ENCODE assay signal across 1 cellular context in the genomic region with DNA sequence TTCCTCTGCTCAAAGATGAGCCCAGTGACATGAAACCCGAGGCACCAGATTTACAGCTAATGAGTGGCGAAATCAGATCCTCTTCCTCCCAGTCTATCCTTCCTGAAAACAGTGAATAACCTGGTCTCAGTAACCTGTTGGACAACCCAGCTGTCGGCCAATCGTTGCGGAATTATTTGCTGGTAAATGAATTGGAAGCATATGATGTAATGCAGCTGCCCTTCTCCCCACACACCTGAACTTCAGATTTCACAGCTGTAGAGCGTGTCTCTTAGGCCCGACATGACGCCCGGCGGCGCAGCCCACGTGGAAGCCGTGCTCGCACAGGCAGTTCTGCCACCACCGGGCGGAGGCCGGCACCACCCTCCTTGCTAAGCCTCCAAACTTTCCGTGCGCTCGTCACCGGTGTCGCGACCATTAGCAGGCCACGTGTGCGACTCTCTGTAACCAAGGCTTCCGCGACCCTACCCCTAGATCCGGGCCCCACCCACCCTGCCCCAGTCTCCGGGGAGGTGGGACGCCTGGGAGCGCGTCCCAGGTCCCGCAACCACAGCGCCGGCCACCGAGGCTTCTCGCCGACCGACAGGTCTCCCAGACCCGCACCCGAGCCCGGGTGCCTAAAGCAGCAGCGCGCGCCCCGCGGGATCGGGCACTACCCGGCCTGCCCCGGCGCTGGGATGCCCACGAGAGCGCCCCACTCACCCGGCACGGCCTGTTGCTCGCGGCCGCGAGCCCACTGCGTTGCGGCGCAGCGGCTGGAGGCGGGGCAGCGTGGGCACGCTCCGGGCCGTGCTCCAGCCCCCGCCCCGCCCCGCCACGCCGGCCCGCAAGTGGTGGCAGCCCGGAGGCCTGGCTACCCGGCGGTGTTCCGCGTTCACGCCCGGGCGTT.
TF ChIP-seq lines count a peak whose summit lies in the region.

Gene RIOX2, minus strand, starts transcription at position 753 of the 889 bp plus-strand sequence. CDS start 4,838 bp downstream, outside the sequence.

TF ChIP-seq in GM12878, 131 proteins besides CTCF, POLR2A, EP300 and RAD21 (continued from another document and continues in another):
- TF ChIP-seq, protein P1, sequence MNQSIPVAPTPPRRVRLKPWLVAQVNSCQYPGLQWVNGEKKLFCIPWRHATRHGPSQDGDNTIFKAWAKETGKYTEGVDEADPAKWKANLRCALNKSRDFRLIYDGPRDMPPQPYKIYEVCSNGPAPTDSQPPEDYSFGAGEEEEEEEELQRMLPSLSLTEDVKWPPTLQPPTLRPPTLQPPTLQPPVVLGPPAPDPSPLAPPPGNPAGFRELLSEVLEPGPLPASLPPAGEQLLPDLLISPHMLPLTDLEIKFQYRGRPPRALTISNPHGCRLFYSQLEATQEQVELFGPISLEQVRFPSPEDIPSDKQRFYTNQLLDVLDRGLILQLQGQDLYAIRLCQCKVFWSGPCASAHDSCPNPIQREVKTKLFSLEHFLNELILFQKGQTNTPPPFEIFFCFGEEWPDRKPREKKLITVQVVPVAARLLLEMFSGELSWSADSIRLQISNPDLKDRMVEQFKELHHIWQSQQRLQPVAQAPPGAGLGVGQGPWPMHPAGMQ (IDR thresholded peaks at IDR 0.05; ENCODE audit: borderline replicate concordance) = no peak
- TF ChIP-seq POLR2AphosphoS2 (IDR thresholded peaks at IDR 0.05; ENCODE audit: low read depth, low read length) = no peak
- TF ChIP-seq IKZF1 (conservative IDR thresholded peaks at IDR 0.05) = peak; percentile 59
- no peak for TF ChIP-seq STAT1 (conservative IDR thresholded peaks at IDR 0.05)
- TF ChIP-seq PBX3 (IDR thresholded peaks at IDR 0.05; ENCODE audit: insufficient replicate concordance, low read depth, low read length) = no peak
- TF ChIP-seq, protein P2, sequence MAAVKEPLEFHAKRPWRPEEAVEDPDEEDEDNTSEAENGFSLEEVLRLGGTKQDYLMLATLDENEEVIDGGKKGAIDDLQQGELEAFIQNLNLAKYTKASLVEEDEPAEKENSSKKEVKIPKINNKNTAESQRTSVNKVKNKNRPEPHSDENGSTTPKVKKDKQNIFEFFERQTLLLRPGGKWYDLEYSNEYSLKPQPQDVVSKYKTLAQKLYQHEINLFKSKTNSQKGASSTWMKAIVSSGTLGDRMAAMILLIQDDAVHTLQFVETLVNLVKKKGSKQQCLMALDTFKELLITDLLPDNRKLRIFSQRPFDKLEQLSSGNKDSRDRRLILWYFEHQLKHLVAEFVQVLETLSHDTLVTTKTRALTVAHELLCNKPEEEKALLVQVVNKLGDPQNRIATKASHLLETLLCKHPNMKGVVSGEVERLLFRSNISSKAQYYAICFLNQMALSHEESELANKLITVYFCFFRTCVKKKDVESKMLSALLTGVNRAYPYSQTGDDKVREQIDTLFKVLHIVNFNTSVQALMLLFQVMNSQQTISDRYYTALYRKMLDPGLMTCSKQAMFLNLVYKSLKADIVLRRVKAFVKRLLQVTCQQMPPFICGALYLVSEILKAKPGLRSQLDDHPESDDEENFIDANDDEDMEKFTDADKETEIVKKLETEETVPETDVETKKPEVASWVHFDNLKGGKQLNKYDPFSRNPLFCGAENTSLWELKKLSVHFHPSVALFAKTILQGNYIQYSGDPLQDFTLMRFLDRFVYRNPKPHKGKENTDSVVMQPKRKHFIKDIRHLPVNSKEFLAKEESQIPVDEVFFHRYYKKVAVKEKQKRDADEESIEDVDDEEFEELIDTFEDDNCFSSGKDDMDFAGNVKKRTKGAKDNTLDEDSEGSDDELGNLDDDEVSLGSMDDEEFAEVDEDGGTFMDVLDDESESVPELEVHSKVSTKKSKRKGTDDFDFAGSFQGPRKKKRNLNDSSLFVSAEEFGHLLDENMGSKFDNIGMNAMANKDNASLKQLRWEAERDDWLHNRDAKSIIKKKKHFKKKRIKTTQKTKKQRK (IDR thresholded peaks at IDR 0.05; ENCODE audit: low read depth, low read length) = no peak
- no peak for TF ChIP-seq KAT2A (conservative IDR thresholded peaks at IDR 0.05; ENCODE audit: control insufficient read depth, low read depth, low read length)
- TF ChIP-seq ZNF622 (IDR thresholded peaks at IDR 0.05) = no peak
- no peak for TF ChIP-seq ZBTB33 (IDR thresholded peaks at IDR 0.05)
- no peak; the same call in 1 of the 2 replicates for TF ChIP-seq POLR2AphosphoS5 (IDR thresholded peaks at IDR 0.05; ENCODE audit: low read length)
- TF ChIP-seq USF1 (IDR thresholded peaks at IDR 0.05; ENCODE audit: borderline replicate concordance, extremely low read length, insufficient read depth, low read depth, low read length) = peak; percentile 54
- peak; percentile 21; the same call in 1 of the 2 replicates for TF ChIP-seq RAD51 (IDR thresholded peaks at IDR 0.05)
- peak; percentile 53; the same call in 1 of the 2 replicates for TF ChIP-seq SMARCA5 (IDR thresholded peaks at IDR 0.05)
- 0 out of 2 replicates have a peak, but pooled peaks have one; percentile 35 for TF ChIP-seq BCLAF1 (IDR thresholded peaks at IDR 0.05)
- TF ChIP-seq BCL11A (IDR thresholded peaks at IDR 0.05; ENCODE audit: low read depth, low read length) = no peak
- TF ChIP-seq SPI1 (IDR thresholded peaks at IDR 0.05; ENCODE audit: borderline replicate concordance, insufficient read depth, low read depth, low read length) = no peak
- TF ChIP-seq, protein P3, sequence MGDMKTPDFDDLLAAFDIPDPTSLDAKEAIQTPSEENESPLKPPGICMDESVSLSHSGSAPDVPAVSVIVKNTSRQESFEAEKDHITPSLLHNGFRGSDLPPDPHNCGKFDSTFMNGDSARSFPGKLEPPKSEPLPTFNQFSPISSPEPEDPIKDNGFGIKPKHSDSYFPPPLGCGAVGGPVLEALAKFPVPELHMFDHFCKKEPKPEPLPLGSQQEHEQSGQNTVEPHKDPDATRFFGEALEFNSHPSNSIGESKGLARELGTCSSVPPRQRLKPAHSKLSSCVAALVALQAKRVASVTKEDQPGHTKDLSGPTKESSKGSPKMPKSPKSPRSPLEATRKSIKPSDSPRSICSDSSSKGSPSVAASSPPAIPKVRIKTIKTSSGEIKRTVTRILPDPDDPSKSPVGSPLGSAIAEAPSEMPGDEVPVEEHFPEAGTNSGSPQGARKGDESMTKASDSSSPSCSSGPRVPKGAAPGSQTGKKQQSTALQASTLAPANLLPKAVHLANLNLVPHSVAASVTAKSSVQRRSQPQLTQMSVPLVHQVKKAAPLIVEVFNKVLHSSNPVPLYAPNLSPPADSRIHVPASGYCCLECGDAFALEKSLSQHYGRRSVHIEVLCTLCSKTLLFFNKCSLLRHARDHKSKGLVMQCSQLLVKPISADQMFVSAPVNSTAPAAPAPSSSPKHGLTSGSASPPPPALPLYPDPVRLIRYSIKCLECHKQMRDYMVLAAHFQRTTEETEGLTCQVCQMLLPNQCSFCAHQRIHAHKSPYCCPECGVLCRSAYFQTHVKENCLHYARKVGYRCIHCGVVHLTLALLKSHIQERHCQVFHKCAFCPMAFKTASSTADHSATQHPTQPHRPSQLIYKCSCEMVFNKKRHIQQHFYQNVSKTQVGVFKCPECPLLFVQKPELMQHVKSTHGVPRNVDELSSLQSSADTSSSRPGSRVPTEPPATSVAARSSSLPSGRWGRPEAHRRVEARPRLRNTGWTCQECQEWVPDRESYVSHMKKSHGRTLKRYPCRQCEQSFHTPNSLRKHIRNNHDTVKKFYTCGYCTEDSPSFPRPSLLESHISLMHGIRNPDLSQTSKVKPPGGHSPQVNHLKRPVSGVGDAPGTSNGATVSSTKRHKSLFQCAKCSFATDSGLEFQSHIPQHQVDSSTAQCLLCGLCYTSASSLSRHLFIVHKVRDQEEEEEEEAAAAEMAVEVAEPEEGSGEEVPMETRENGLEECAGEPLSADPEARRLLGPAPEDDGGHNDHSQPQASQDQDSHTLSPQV (IDR thresholded peaks at IDR 0.05) = no peak
- TF ChIP-seq, protein P4, sequence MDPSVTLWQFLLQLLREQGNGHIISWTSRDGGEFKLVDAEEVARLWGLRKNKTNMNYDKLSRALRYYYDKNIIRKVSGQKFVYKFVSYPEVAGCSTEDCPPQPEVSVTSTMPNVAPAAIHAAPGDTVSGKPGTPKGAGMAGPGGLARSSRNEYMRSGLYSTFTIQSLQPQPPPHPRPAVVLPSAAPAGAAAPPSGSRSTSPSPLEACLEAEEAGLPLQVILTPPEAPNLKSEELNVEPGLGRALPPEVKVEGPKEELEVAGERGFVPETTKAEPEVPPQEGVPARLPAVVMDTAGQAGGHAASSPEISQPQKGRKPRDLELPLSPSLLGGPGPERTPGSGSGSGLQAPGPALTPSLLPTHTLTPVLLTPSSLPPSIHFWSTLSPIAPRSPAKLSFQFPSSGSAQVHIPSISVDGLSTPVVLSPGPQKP (IDR thresholded peaks at IDR 0.05; ENCODE audit: low read depth, low read length) = no peak
- no peak for TF ChIP-seq SRF (IDR thresholded peaks at IDR 0.05; ENCODE audit: low read depth in 2 of 2, low read length in 2 of 2)
- no peak for TF ChIP-seq SIX5 (IDR thresholded peaks at IDR 0.05; ENCODE audit: low read depth, low read length, severe bottlenecking)
- TF ChIP-seq ATF2 (IDR thresholded peaks at IDR 0.05; ENCODE audit: low read length) = no peak
- TF ChIP-seq JUND (IDR thresholded peaks at IDR 0.05; ENCODE audit: low read depth, low read length) = no peak
- TF ChIP-seq RB1 (IDR thresholded peaks at IDR 0.05; ENCODE audit: borderline replicate concordance) = 0 out of 2 replicates have a peak, but pooled peaks have one; percentile 30
- peak; percentile 48; the same call in 1 of the 2 replicates for TF ChIP-seq PML (IDR thresholded peaks at IDR 0.05; ENCODE audit: low read length)
